1 cellular context compared by ENCODE assay signal in genomic region chr19:9818175-9818733, GRCh38.
A peak's percentile ranks its signal among the peaks of the same experiment; 100 is the strongest.
TF ChIP-seq lines count a peak whose summit lies in the region.

No MANE protein-coding gene starts in this region.

TF ChIP-seq in HepG2, 621 proteins besides CTCF, POLR2A, EP300 and RAD21 (continued from another document and continues in another):
- TF ChIP-seq TFDP2 (CRISPR knock-in tag; IDR thresholded peaks at IDR 0.05) (no peak), ZNF44 (CRISPR knock-in tag; IDR thresholded peaks at IDR 0.05) (no peak), DNMT3B (CRISPR knock-in tag; conservative IDR thresholded peaks at IDR 0.05) (no peak), ZKSCAN5 (CRISPR knock-in tag; IDR thresholded peaks at IDR 0.05) (no peak), ZMYM4 (CRISPR knock-in tag; IDR thresholded peaks at IDR 0.05) (no peak), CHD2 (IDR thresholded peaks at IDR 0.05; ENCODE audit: low read depth, low read length) (no peak), ZBTB3 (CRISPR knock-in tag; IDR thresholded peaks at IDR 0.05; ENCODE audit: borderline replicate concordance, low read depth) (0 out of 2 replicates have a peak, but pooled peaks have one; percentile 1), HNF4G (IDR thresholded peaks at IDR 0.05; ENCODE audit: borderline replicate concordance, low read depth, low read length) (no peak), HNF4G (CRISPR knock-in tag; IDR thresholded peaks at IDR 0.05; ENCODE audit: borderline replicate concordance, low read depth) (no peak), SMAD9 (CRISPR knock-in tag; IDR thresholded peaks at IDR 0.05) (no peak), ZNF225 (CRISPR knock-in tag; IDR thresholded peaks at IDR 0.05) (no peak), MEIS2 (CRISPR knock-in tag; IDR thresholded peaks at IDR 0.05) (no peak), RAD51 (IDR thresholded peaks at IDR 0.05; ENCODE audit: borderline replicate concordance) (no peak), ZNF101 (CRISPR knock-in tag; IDR thresholded peaks at IDR 0.05; ENCODE audit: borderline replicate concordance, low read depth) (no peak), JDP2 (CRISPR knock-in tag; IDR thresholded peaks at IDR 0.05; ENCODE audit: borderline replicate concordance) (no peak), ATF7 (IDR thresholded peaks at IDR 0.05) (no peak), ATF7 (CRISPR knock-in tag; IDR thresholded peaks at IDR 0.05) (no peak), ZFP82 (CRISPR knock-in tag; IDR thresholded peaks at IDR 0.05; ENCODE audit: borderline replicate concordance) (no peak), SALL2 (CRISPR knock-in tag; IDR thresholded peaks at IDR 0.05) (no peak; the same call in 1 of the 2 replicates), ZBTB4 (CRISPR knock-in tag; IDR thresholded peaks at IDR 0.05; ENCODE audit: borderline replicate concordance) (0 out of 2 replicates have a peak, but pooled peaks have one; percentile 40), E2F2 (CRISPR knock-in tag; IDR thresholded peaks at IDR 0.05; ENCODE audit: borderline replicate concordance) (no peak), RBFOX2 (IDR thresholded peaks at IDR 0.05; ENCODE audit: low read depth, low read length) (no peak), NONO (IDR thresholded peaks at IDR 0.05) (no peak), NONO (CRISPR knock-in tag; conservative IDR thresholded peaks at IDR 0.05) (no peak), ZNF30 (CRISPR knock-in tag; IDR thresholded peaks at IDR 0.05) (no peak), FOXP4 (CRISPR knock-in tag; IDR thresholded peaks at IDR 0.05) (no peak), CEBPB (IDR thresholded peaks at IDR 0.05; ENCODE audit: borderline replicate concordance, low read depth, low read length) (no peak), ZNF766 (CRISPR knock-in tag; IDR thresholded peaks at IDR 0.05; ENCODE audit: borderline replicate concordance) (no peak), ZNF383 (CRISPR knock-in tag; IDR thresholded peaks at IDR 0.05; ENCODE audit: borderline replicate concordance) (no peak), ZNF556 (CRISPR knock-in tag; IDR thresholded peaks at IDR 0.05; ENCODE audit: borderline replicate concordance) (peak; percentile 5; the same call in 1 of the 2 replicates), ZNF124 (CRISPR knock-in tag; IDR thresholded peaks at IDR 0.05) (no peak), ZNF253 (CRISPR knock-in tag; IDR thresholded peaks at IDR 0.05; ENCODE audit: borderline replicate concordance) (no peak), ZNF205 (CRISPR knock-in tag; IDR thresholded peaks at IDR 0.05) (0 out of 2 replicates have a peak, but pooled peaks have one; percentile 22), ZNF337 (CRISPR knock-in tag; IDR thresholded peaks at IDR 0.05; ENCODE audit: borderline replicate concordance, low read depth) (no peak), ZFP36 (IDR thresholded peaks at IDR 0.05; ENCODE audit: borderline replicate concordance, low read depth, low read length, partially characterized antibody) (no peak), BHLHE40 (IDR thresholded peaks at IDR 0.05; ENCODE audit: low read length) (no peak), PAX8 (CRISPR knock-in tag; IDR thresholded peaks at IDR 0.05; ENCODE audit: borderline replicate concordance) (no peak), ZNF552 (CRISPR knock-in tag; IDR thresholded peaks at IDR 0.05; ENCODE audit: borderline replicate concordance) (0 out of 2 replicates have a peak, but pooled peaks have one; percentile 39)
- TF ChIP-seq, protein P1, sequence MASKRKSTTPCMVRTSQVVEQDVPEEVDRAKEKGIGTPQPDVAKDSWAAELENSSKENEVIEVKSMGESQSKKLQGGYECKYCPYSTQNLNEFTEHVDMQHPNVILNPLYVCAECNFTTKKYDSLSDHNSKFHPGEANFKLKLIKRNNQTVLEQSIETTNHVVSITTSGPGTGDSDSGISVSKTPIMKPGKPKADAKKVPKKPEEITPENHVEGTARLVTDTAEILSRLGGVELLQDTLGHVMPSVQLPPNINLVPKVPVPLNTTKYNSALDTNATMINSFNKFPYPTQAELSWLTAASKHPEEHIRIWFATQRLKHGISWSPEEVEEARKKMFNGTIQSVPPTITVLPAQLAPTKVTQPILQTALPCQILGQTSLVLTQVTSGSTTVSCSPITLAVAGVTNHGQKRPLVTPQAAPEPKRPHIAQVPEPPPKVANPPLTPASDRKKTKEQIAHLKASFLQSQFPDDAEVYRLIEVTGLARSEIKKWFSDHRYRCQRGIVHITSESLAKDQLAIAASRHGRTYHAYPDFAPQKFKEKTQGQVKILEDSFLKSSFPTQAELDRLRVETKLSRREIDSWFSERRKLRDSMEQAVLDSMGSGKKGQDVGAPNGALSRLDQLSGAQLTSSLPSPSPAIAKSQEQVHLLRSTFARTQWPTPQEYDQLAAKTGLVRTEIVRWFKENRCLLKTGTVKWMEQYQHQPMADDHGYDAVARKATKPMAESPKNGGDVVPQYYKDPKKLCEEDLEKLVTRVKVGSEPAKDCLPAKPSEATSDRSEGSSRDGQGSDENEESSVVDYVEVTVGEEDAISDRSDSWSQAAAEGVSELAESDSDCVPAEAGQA (IDR thresholded peaks at IDR 0.05; ENCODE audit: low read depth): no peak
- TF ChIP-seq, protein P1 (CRISPR knock-in tag; IDR thresholded peaks at IDR 0.05; ENCODE audit: borderline replicate concordance): no peak
- TF ChIP-seq, protein P2, sequence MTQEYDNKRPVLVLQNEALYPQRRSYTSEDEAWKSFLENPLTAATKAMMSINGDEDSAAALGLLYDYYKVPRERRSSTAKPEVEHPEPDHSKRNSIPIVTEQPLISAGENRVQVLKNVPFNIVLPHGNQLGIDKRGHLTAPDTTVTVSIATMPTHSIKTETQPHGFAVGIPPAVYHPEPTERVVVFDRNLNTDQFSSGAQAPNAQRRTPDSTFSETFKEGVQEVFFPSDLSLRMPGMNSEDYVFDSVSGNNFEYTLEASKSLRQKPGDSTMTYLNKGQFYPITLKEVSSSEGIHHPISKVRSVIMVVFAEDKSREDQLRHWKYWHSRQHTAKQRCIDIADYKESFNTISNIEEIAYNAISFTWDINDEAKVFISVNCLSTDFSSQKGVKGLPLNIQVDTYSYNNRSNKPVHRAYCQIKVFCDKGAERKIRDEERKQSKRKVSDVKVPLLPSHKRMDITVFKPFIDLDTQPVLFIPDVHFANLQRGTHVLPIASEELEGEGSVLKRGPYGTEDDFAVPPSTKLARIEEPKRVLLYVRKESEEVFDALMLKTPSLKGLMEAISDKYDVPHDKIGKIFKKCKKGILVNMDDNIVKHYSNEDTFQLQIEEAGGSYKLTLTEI (CRISPR knock-in tag; conservative IDR thresholded peaks at IDR 0.05): no peak
- TF ChIP-seq, protein P3, sequence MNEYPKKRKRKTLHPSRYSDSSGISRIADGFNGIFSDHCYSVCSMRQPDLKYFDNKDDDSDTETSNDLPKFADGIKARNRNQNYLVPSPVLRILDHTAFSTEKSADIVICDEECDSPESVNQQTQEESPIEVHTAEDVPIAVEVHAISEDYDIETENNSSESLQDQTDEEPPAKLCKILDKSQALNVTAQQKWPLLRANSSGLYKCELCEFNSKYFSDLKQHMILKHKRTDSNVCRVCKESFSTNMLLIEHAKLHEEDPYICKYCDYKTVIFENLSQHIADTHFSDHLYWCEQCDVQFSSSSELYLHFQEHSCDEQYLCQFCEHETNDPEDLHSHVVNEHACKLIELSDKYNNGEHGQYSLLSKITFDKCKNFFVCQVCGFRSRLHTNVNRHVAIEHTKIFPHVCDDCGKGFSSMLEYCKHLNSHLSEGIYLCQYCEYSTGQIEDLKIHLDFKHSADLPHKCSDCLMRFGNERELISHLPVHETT (CRISPR knock-in tag; conservative IDR thresholded peaks at IDR 0.05): no peak
- TF ChIP-seq, protein P4, sequence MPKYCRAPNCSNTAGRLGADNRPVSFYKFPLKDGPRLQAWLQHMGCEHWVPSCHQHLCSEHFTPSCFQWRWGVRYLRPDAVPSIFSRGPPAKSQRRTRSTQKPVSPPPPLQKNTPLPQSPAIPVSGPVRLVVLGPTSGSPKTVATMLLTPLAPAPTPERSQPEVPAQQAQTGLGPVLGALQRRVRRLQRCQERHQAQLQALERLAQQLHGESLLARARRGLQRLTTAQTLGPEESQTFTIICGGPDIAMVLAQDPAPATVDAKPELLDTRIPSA (CRISPR knock-in tag; IDR thresholded peaks at IDR 0.05; ENCODE audit: borderline replicate concordance): no peak
